ENCODE assay signal across 23 cellular contexts in genomic region chr1:175070818-175071217, GRCh38. TPM values are rescaled to one million over a fixed set of nuclear protein-coding genes. Genes with fewer than 3 reads are reported as not detected.
DNase-seq lines count a peak whose midpoint lies in the region; ATAC-seq, FAIRE-seq and TF ChIP-seq lines count a peak whose summit lies in the region.
"Had no signal": no experiment of that assay in that cellular context is flagged by ENCODE, and none has a peak within 500 bp of the region (broad histone marks: within the 10 kb centered on the region; RNA-seq: fewer than 3 reads in every experiment).

No MANE protein-coding gene starts in this region.

- no peak for ATAC-seq in left cardiac atrium
- ATAC-seq in HG02763 (IDR thresholded peaks at IDR 0.05; ENCODE audit: unreplicated experiment): no peak
- ATAC-seq in pancreas: no peak
- ATAC-seq: GM23338, K562 had no signal

- no peaks in the 10 kb centered on the region for H3K79me2 ChIP-seq in smooth muscle cell (ENCODE audit: low read depth)

- H3K9me3 ChIP-seq in left ventricle myocardium inferior (replicated peaks) (no peaks in the 10 kb centered on the region), smooth muscle cell (replicated peaks; ENCODE audit: low read depth) (no peaks in the 10 kb centered on the region), pancreas (no peaks in the 10 kb centered on the region)
- H3K9me3 ChIP-seq: HAP-1 had no signal

- no peak overlapping the region for H3K9ac ChIP-seq in smooth muscle cell (ENCODE audit: low read depth)

- H3K27me3 ChIP-seq in left ventricle myocardium inferior (ENCODE audit: low read depth) (peaks cover 60% of the 10 kb centered on the region), smooth muscle cell (ENCODE audit: low read depth) (no peaks in the 10 kb centered on the region), pancreas (peaks cover 0 to 4% (median 0%) of the 10 kb centered on the region in 4 donors)

- in situ Hi-C loops in GM13977 (cut with MboI; ENCODE audit: low pct_unique_long_range_greater_than_20kb, low sequenced_read_pairs, unreplicated experiment): no loop called here

- H3K4me3 ChIP-seq in left ventricle myocardium inferior (no peak overlapping the region), smooth muscle cell (no peak overlapping the region), pancreas (no peak overlapping the region)
- H3K4me3 ChIP-seq: GM23338, HAP-1, K562 had no signal

- H3F3A ChIP-seq in smooth muscle cell (ENCODE audit: low read depth): no peaks in the 10 kb centered on the region

- TF ChIP-seq CTCF in left ventricle myocardium inferior (IDR thresholded peaks at IDR 0.05; ENCODE audit: borderline replicate concordance): no peak
- TF ChIP-seq CTCF in smooth muscle cell (IDR thresholded peaks at IDR 0.05; ENCODE audit: borderline replicate concordance, insufficient read depth, poor library complexity, severe bottlenecking): no peak
- no peak for TF ChIP-seq CTCF in GM13977 (IDR thresholded peaks at IDR 0.05; ENCODE audit: extremely low read depth, insufficient read depth, missing control alignments)
- TF ChIP-seq CTCF in pancreas (IDR thresholded peaks at IDR 0.05): no peak

- H4K20me1 ChIP-seq in smooth muscle cell (ENCODE audit: low read depth): no peaks in the 10 kb centered on the region

- H3K4me2 ChIP-seq in smooth muscle cell: no peak overlapping the region
- H3K4me2 ChIP-seq: GM23338 had no signal

- no peak for DNase-seq in left ventricle myocardium inferior
- no peak for DNase-seq in left cardiac atrium
- DNase-seq in MV-4-11 (lab: John Stamatoyannopoulos, UW): peak; percentile 44
- peak; percentile 4 for DNase-seq in kidney tubule cell (ENCODE audit: low spot score)
- no peak for DNase-seq in smooth muscle cell (lab: John Stamatoyannopoulos, UW; ENCODE audit: unreplicated experiment)
- no peak for DNase-seq in GM13977 (ENCODE audit: low spot score)
- DNase-seq in pancreas: no peak
- DNase-seq: 8988T; C1 segment of cervical spinal cord; CD4-positive, CD25-positive, alpha-beta regulatory T cell; CD8-positive, alpha-beta memory T cell; COR-L47; IMR-90 had no signal

- intact Hi-C loops in left ventricle myocardium inferior (cut with micrococcal nuclease) (no loop called here), left cardiac atrium (cut with DNase I) (no loop called here), pancreas (cut with DNase I) (no loop called here)

- H3K36me3 ChIP-seq in left ventricle myocardium inferior (no peaks in the 10 kb centered on the region), smooth muscle cell (ENCODE audit: low read depth) (no peaks in the 10 kb centered on the region), pancreas (no peaks in the 10 kb centered on the region)
- H3K36me3 ChIP-seq: HAP-1 had no signal

- no peak for FAIRE-seq in pancreas (lab: Jason Lieb, UNC)
- FAIRE-seq: D721Med, G401.6, GM12891, HTR-8/SVneo, K562 had no signal

- H3K27ac ChIP-seq in left ventricle myocardium inferior (replicated peaks) (peak overlapping the region; percentile 69), smooth muscle cell (ENCODE audit: low read depth) (peak overlapping the region; percentile 49), pancreas (no peak overlapping the region)

- no peak overlapping the region for H2AFZ ChIP-seq in smooth muscle cell (ENCODE audit: low read depth)
- H2AFZ ChIP-seq: GM23338 had no signal

- H3K4me1 ChIP-seq in left ventricle myocardium inferior (peaks cover 24% of the 10 kb centered on the region), smooth muscle cell (ENCODE audit: low read depth) (peaks cover 5% of the 10 kb centered on the region), pancreas (no peaks in the 10 kb centered on the region)
- H3K4me1 ChIP-seq: HAP-1 had no signal

RNA-seq across cellular contexts. Expression of gene TNN, which starts 3.2 kb away (rescaled TPM):
- total RNA-seq in left ventricle myocardium inferior (not detected), left cardiac atrium (under 1 TPM; 0.18 to 0.76 TPM), smooth muscle cell (0.63 and 0.72 TPM in 2 replicates), pancreas (under 1 TPM in 3 of 6 donors, not detected in 3; 0.06 to 0.09 (median 0.08) TPM)
- polyA plus RNA-seq in smooth muscle cell (0.56 and 0.86 TPM in 2 replicates), pancreas (under 1 TPM in 1 of 2 donors, not detected in 1; 0.05 TPM)
- total RNA-seq: A673; CD4-positive, CD25-positive, alpha-beta regulatory T cell; CD8-positive, alpha-beta memory T cell; IMR-90 had no signal
- polyA plus RNA-seq: AG04450; CD8-positive, alpha-beta memory T cell; IMR-90 had no signal

RNA-seq across cellular contexts. Expression of gene MRPS14, which starts 47.6 kb away (rescaled TPM):
- 25.4 TPM for total RNA-seq in left ventricle myocardium inferior
- total RNA-seq in left cardiac atrium: 10 to 100 TPM; 26.0 to 26.7 TPM
- total RNA-seq in smooth muscle cell: 20.6 and 29.1 TPM in 2 replicates
- polyA plus RNA-seq in smooth muscle cell: 57.2 and 58.0 TPM in 2 replicates
- 10 to 100 TPM in 5 of 6 donors, 1 to 10 TPM in 1; 9.9 to 19.9 (median 15.6) TPM for total RNA-seq in pancreas
- 10 to 100 TPM in 1 of 2 donors, 1 to 10 TPM in 1; 6.8 to 16.2 TPM for polyA plus RNA-seq in pancreas

Comparison
In these comparisons a context has a peak if more than half of its experiments do, and no peak if none do; other contexts are left out.
1. DNase-seq: peak in MV-4-11 (single experiment) and kidney tubule cell (single experiment); none in left ventricle myocardium inferior (single experiment), left cardiac atrium (single experiment), smooth muscle cell (single experiment), GM13977 (single experiment) and pancreas (0 of 6).
2. H3K27ac ChIP-seq: peak in left ventricle myocardium inferior (single experiment) and smooth muscle cell (single experiment); none in pancreas (0 of 4).